8 cellular contexts compared by ENCODE assay signal in genomic region chr7:108016841-108017775, GRCh38. TPM values are rescaled to one million over a fixed set of nuclear protein-coding genes. Genes with fewer than 3 reads are reported as not detected.
DNase-seq lines count a peak whose midpoint lies in the region; ATAC-seq and TF ChIP-seq lines count a peak whose summit lies in the region.

No MANE protein-coding gene starts in this region.

- no peaks in the 10 kb centered on the region for H3K36me3 ChIP-seq in Peyer's patch

- ATAC-seq in foreskin keratinocyte (peak; percentile 96), GM19023 (IDR thresholded peaks at IDR 0.05; ENCODE audit: unreplicated experiment) (no peak)

- POLR2A ChIA-PET in activated CD4-positive, alpha-beta T cell treated with anti-CD3 and anti-CD28 coated beads, Interleukin-2, amount 10 ng/mL, durations not matched to agents 7 days and 5 days (lab: Charles Lee): no interaction called here

- DNase-seq in Caki2 (ENCODE audit: low read depth): peak; percentile 63
- peak; percentile 83 for DNase-seq in HCEC 1CT
- DNase-seq in Peyer's patch: no peak
- DNase-seq in foreskin keratinocyte: peak; percentile 94 to 96
- DNase-seq in type B pancreatic cell (ENCODE audit: extremely low spot score, unreplicated experiment): no peak
- DNase-seq in dedifferentiated amniotic fluid mesenchymal stem cell (ENCODE audit: extremely low spot score): no peak
- no peak for DNase-seq in activated CD4-positive, alpha-beta T cell treated with anti-CD3 and anti-CD28 coated beads, Interleukin-2, amount 10 ng/mL, durations not matched to agents 7 days and 5 days

- in situ Hi-C loops in Caki2 (cut with HindIII; ENCODE audit: low pct_unique_long_range_greater_than_20kb, low sequenced_read_pairs): no loop called here

- TF ChIP-seq CTCF in Peyer's patch (IDR thresholded peaks at IDR 0.05) (peak in 5 of 6 experiments; percentile 6 to 65 (median 59)), foreskin keratinocyte (conservative IDR thresholded peaks at IDR 0.05) (peak; percentile 91), type B pancreatic cell (conservative IDR thresholded peaks at IDR 0.05) (peak; percentile 65)

- H3K9me3 ChIP-seq in Peyer's patch: no peaks in the 10 kb centered on the region

- H3K27ac Mint-ChIP-seq in type B pancreatic cell: peak overlapping the region; percentile 25
- no peak overlapping the region for H3K27ac Mint-ChIP-seq in activated CD4-positive, alpha-beta T cell treated with anti-CD3 and anti-CD28 coated beads, Interleukin-2, amount 10 ng/mL, durations not matched to agents 7 days and 5 days

- peaks cover 28% of the 10 kb centered on the region for H3K4me1 Mint-ChIP-seq in type B pancreatic cell (ENCODE audit: unreplicated experiment)
- H3K4me1 Mint-ChIP-seq in activated CD4-positive, alpha-beta T cell treated with anti-CD3 and anti-CD28 coated beads, Interleukin-2, amount 10 ng/mL, durations not matched to agents 7 days and 5 days: no peaks in the 10 kb centered on the region

- no peaks in the 10 kb centered on the region for H3K36me3 Mint-ChIP-seq in type B pancreatic cell
- no peaks in the 10 kb centered on the region for H3K36me3 Mint-ChIP-seq in activated CD4-positive, alpha-beta T cell treated with anti-CD3 and anti-CD28 coated beads, Interleukin-2, amount 10 ng/mL, durations not matched to agents 7 days and 5 days (ENCODE audit: low read depth)

- no peak for TF ChIP-seq POLR2A in Peyer's patch (IDR thresholded peaks at IDR 0.05)

- H3K4me1 ChIP-seq in Peyer's patch (peaks cover 0 to 29% (median 0%) of the 10 kb centered on the region in 4 donors), foreskin keratinocyte (peaks cover 21% of the 10 kb centered on the region)

- no peaks in the 10 kb centered on the region for H3K27me3 Mint-ChIP-seq in type B pancreatic cell
- H3K27me3 Mint-ChIP-seq in activated CD4-positive, alpha-beta T cell treated with anti-CD3 and anti-CD28 coated beads, Interleukin-2, amount 10 ng/mL, durations not matched to agents 7 days and 5 days: peaks cover 7% of the 10 kb centered on the region

- H3K27ac ChIP-seq in Peyer's patch: no peak overlapping the region
- H3K27ac ChIP-seq in foreskin keratinocyte: no peak overlapping the region

- no peaks in the 10 kb centered on the region for H3K27me3 ChIP-seq in Peyer's patch
- no peaks in the 10 kb centered on the region for H3K27me3 ChIP-seq in foreskin keratinocyte

- no peak overlapping the region for H3K4me3 ChIP-seq in Peyer's patch

- CTCF ChIA-PET in activated CD4-positive, alpha-beta T cell treated with anti-CD3 and anti-CD28 coated beads, Interleukin-2, amount 10 ng/mL, durations not matched to agents 7 days and 5 days (lab: Charles Lee): interaction anchor here (1.1 kb wide), 1 partner anchor 11 kb away, joined by 3 read pairs; no protein-coding TSS in a partner anchor

- no peaks in the 10 kb centered on the region for H3K9me3 Mint-ChIP-seq in type B pancreatic cell
- no peaks in the 10 kb centered on the region for H3K9me3 Mint-ChIP-seq in activated CD4-positive, alpha-beta T cell treated with anti-CD3 and anti-CD28 coated beads, Interleukin-2, amount 10 ng/mL, durations not matched to agents 7 days and 5 days

- no peak overlapping the region for H3K4me3 Mint-ChIP-seq in type B pancreatic cell
- H3K4me3 Mint-ChIP-seq in activated CD4-positive, alpha-beta T cell treated with anti-CD3 and anti-CD28 coated beads, Interleukin-2, amount 10 ng/mL, durations not matched to agents 7 days and 5 days: no peak overlapping the region

RNA-seq across cellular contexts. Expression of gene LAMB1, which starts 14.1 kb away (rescaled TPM):
- 121 and 127 TPM in 2 replicates for total RNA-seq in Caki2 (2014; rRNA removed; shearing (Covaris generic); ENCODE audit: low replicate concordance)
- 100 to 1,000 TPM in 3 of 4 donors, 10 to 100 TPM in 1; 97.6 to 821 (median 155) TPM for total RNA-seq in Peyer's patch
- 179 and 219 TPM in 2 replicates for total RNA-seq in foreskin keratinocyte
- 120 and 135 TPM in 2 replicates for polyA plus RNA-seq in foreskin keratinocyte
- total RNA-seq in type B pancreatic cell (ENCODE audit: low replicate concordance): 141 and 226 TPM in 2 replicates
- total RNA-seq in activated CD4-positive, alpha-beta T cell treated with anti-CD3 and anti-CD28 coated beads, Interleukin-2, amount 10 ng/mL, durations not matched to agents 7 days and 5 days: not detected

Comparison
In these comparisons a context has a peak if more than half of its experiments do, and no peak if none do; other contexts are left out.
1. DNase-seq: peak in Caki2 (single experiment), HCEC 1CT (single experiment) and foreskin keratinocyte (2 of 2); none in Peyer's patch (0 of 3), type B pancreatic cell (single experiment), dedifferentiated amniotic fluid mesenchymal stem cell (single experiment) and activated CD4-positive, alpha-beta T cell treated with anti-CD3 and anti-CD28 coated beads, Interleukin-2, amount 10 ng/mL, durations not matched to agents 7 days and 5 days (single experiment).
2. RNA of gene LAMB1, which starts 14.1 kb away (total RNA-seq): 141 to 226 TPM in type B pancreatic cell, 179 to 219 TPM in foreskin keratinocyte, 97.6 to 821 TPM in Peyer's patch and 121 to 127 TPM in Caki2; not detected in activated CD4-positive, alpha-beta T cell treated with anti-CD3 and anti-CD28 coated beads, Interleukin-2, amount 10 ng/mL, durations not matched to agents 7 days and 5 days; every median in the first group is over 10 times any median in the second.
3. Peak in every context shown above with its lines, with median percentiles within 50 percentile points of each other: CTCF ChIP-seq.